Comparison of ENCODE assay signal across 20 cellular contexts in genomic region chr7:19009241-19009935, GRCh38.
DNase-seq lines count a peak whose midpoint lies in the region; ATAC-seq, FAIRE-seq and TF ChIP-seq lines count a peak whose summit lies in the region.
"Had no signal": no experiment of that assay in that cellular context is flagged by ENCODE, and none has a peak within 500 bp of the region (broad histone marks: within the 10 kb centered on the region; RNA-seq: fewer than 3 reads in every experiment).

No MANE protein-coding gene starts in this region.

- peak; percentile 69 for DNase-seq in AG10803 (ENCODE audit: low read depth)
- peak; percentile 42 for DNase-seq in RPMI7951 (ENCODE audit: low read depth)
- DNase-seq in endothelial cell of umbilical vein (ENCODE audit: low read depth, low spot score): peak; percentile 11
- DNase-seq in suprapubic skin (ENCODE audit: low spot score in 2 of 2): no peak
- DNase-seq in NCI-H1092 (lab: John Stamatoyannopoulos, UW): no peak
- DNase-seq: activated gamma-delta T cell; aorta; dermis blood vessel endothelial cell; heart right ventricle; kidney; NCI-H2029 treated with DMSO at 0.1 percent for 48 hours; stimulated activated CD4-positive, alpha-beta T cell treated with anti-CD3 and anti-CD28 coated beads, Interleukin-15, amount 100 ng/mL, for 24 hours; stimulated activated naive CD4-positive, alpha-beta T cell; T1000; upper lobe of left lung had no signal

- FAIRE-seq in endothelial cell of umbilical vein (lab: Jason Lieb, UNC): no peak
- FAIRE-seq: HepG2, kidney had no signal

- H3K4me3 ChIP-seq in AG10803 (ENCODE audit: low read length): no peak overlapping the region
- H3K4me3 ChIP-seq in endothelial cell of umbilical vein (replicated peaks in 1 of 3; ENCODE audit: insufficient read depth in 1 of 3, low read depth in 1 of 3, low read length in 3 of 3): no peak overlapping the region
- no peak overlapping the region for H3K4me3 ChIP-seq in neural cell (ENCODE audit: low read length)
- no peak overlapping the region for H3K4me3 ChIP-seq in suprapubic skin
- H3K4me3 ChIP-seq: heart right ventricle, SJSA1, upper lobe of left lung had no signal

- no peak overlapping the region for H3K27ac ChIP-seq in endothelial cell of umbilical vein (ENCODE audit: insufficient read depth, low read depth, low read length)
- no peak overlapping the region for H3K27ac ChIP-seq in neural cell (ENCODE audit: low read length)
- H3K27ac ChIP-seq in suprapubic skin: no peak overlapping the region
- H3K27ac ChIP-seq: SJSA1, upper lobe of left lung had no signal

- dilution Hi-C loops in endothelial cell of umbilical vein (cut with MboI; ENCODE audit: extremely low pct_ligation_motif_present, low sequenced_read_pairs): no loop called here

- TF ChIP-seq CTCF in AG10803 (conservative IDR thresholded peaks at IDR 0.05; ENCODE audit: low read length) (no peak), endothelial cell of umbilical vein (IDR thresholded peaks at IDR 0.05; ENCODE audit: extremely low read depth in 1 of 2, insufficient read depth in 1 of 2, low read depth in 1 of 2, low read length in 2 of 2) (no peak), neural cell (IDR thresholded peaks at IDR 0.05; ENCODE audit: poor library complexity, severe bottlenecking) (no peak), suprapubic skin (IDR thresholded peaks at IDR 0.05) (no peak)

- intact Hi-C loops in endothelial cell of umbilical vein (cut with micrococcal nuclease): no loop called here

- H3K79me2 ChIP-seq in endothelial cell of umbilical vein (ENCODE audit: control insufficient read depth, insufficient read depth, low read length) (no peaks in the 10 kb centered on the region), neural cell (replicated peaks; ENCODE audit: insufficient read depth, low read length) (no peaks in the 10 kb centered on the region)

- no peaks in the 10 kb centered on the region for H3F3A ChIP-seq in neural cell (ENCODE audit: insufficient read depth, low read length, poor library complexity, severe bottlenecking)

- POLR2A ChIA-PET in endothelial cell of umbilical vein (lab: Charles Lee): no interaction called here

- H3K9ac ChIP-seq in endothelial cell of umbilical vein (replicated peaks; ENCODE audit: extremely low read depth, insufficient read depth, low read length) (no peak overlapping the region), neural cell (ENCODE audit: low read length) (no peak overlapping the region)

- H3K27me3 ChIP-seq in endothelial cell of umbilical vein (ENCODE audit: control insufficient read depth in 2 of 2, insufficient read depth in 2 of 2, low read length in 2 of 2) (no peaks in the 10 kb centered on the region), neural cell (ENCODE audit: insufficient read depth, low read depth, low read length) (no peaks in the 10 kb centered on the region), suprapubic skin (no peaks in the 10 kb centered on the region)
- H3K27me3 ChIP-seq: heart right ventricle, SJSA1, upper lobe of left lung had no signal

- TF ChIP-seq RAD21 in neural cell (conservative IDR thresholded peaks at IDR 0.05): no peak

- CTCF ChIA-PET in endothelial cell of umbilical vein (lab: Charles Lee): interaction anchor here (0.8 to 1.2 kb wide), 2 partner anchors 21 to 42 kb away, joined by 3 to 4 read pairs; no protein-coding TSS in a partner anchor

- 46% methylated on average over 5 of the region's 5 CpGs for WGBS in suprapubic skin

- no peaks in the 10 kb centered on the region for H3K9me1 ChIP-seq in endothelial cell of umbilical vein (replicated peaks; ENCODE audit: control insufficient read depth, extremely low read depth, insufficient read depth, low read length)

- H4K20me1 ChIP-seq in endothelial cell of umbilical vein (replicated peaks; ENCODE audit: control insufficient read depth, extremely low read depth, insufficient read depth, low read length) (no peaks in the 10 kb centered on the region), neural cell (ENCODE audit: insufficient read depth) (no peaks in the 10 kb centered on the region)

- H3K4me2 ChIP-seq in endothelial cell of umbilical vein (ENCODE audit: insufficient read depth, low read length) (no peak overlapping the region), neural cell (ENCODE audit: low read length) (peak overlapping the region; percentile 15)

- H3K9me2 ChIP-seq in neural cell (ENCODE audit: insufficient read depth, low read length): no peaks in the 10 kb centered on the region

- no peaks in the 10 kb centered on the region for H3K9me3 ChIP-seq in endothelial cell of umbilical vein (replicated peaks; ENCODE audit: control insufficient read depth, insufficient read depth, low read length)
- no peaks in the 10 kb centered on the region for H3K9me3 ChIP-seq in neural cell (ENCODE audit: low read length)
- H3K9me3 ChIP-seq in suprapubic skin: no peaks in the 10 kb centered on the region
- H3K9me3 ChIP-seq: heart right ventricle, SJSA1, upper lobe of left lung had no signal

- no peak for TF ChIP-seq POLR2A in endothelial cell of umbilical vein (IDR thresholded peaks at IDR 0.05; ENCODE audit: low read depth, low read length)
- TF ChIP-seq POLR2A in suprapubic skin (IDR thresholded peaks at IDR 0.05): no peak

- H3K4me1 ChIP-seq in endothelial cell of umbilical vein (ENCODE audit: control insufficient read depth, extremely low read depth, insufficient read depth, low read length) (no peaks in the 10 kb centered on the region), suprapubic skin (no peaks in the 10 kb centered on the region)
- H3K4me1 ChIP-seq: heart right ventricle, upper lobe of left lung had no signal

- H3K36me3 ChIP-seq in endothelial cell of umbilical vein (ENCODE audit: control insufficient read depth in 2 of 2, extremely low read depth in 1 of 2, insufficient read depth in 2 of 2, low read length in 2 of 2) (no peaks in the 10 kb centered on the region), neural cell (ENCODE audit: insufficient read depth, low read length) (no peaks in the 10 kb centered on the region), suprapubic skin (no peaks in the 10 kb centered on the region)
- H3K36me3 ChIP-seq: heart right ventricle, SJSA1, upper lobe of left lung had no signal

- TF ChIP-seq EP300 in neural cell (conservative IDR thresholded peaks at IDR 0.05; ENCODE audit: poor library complexity, severe bottlenecking) (peak; percentile 95), suprapubic skin (IDR thresholded peaks at IDR 0.05) (no peak)

- ATAC-seq in HG02938 (IDR thresholded peaks at IDR 0.05; ENCODE audit: unreplicated experiment): no peak
- no peak for ATAC-seq in GM18907 (IDR thresholded peaks at IDR 0.05; ENCODE audit: unreplicated experiment)
- ATAC-seq: heart right ventricle, HepG2 had no signal

- H2AFZ ChIP-seq in endothelial cell of umbilical vein (ENCODE audit: low read depth, low read length): peak overlapping the region; percentile 33
- no peak overlapping the region for H2AFZ ChIP-seq in neural cell (ENCODE audit: low read depth, low read length)

- no TSS peak for BruUV-seq in endothelial cell of umbilical vein (replicated peaks; lab: Mats Ljungman, UMichigan)

TF ChIP-seq in endothelial cell of umbilical vein, 7 proteins besides CTCF, POLR2A, EP300 and RAD21:
- TF ChIP-seq FOS (IDR thresholded peaks at IDR 0.05; ENCODE audit: borderline replicate concordance, insufficient read depth, low read length) (no peak), JUN (IDR thresholded peaks at IDR 0.05; ENCODE audit: borderline replicate concordance, insufficient read depth, insufficient read length, low read depth) (no peak), POLR2AphosphoS5 (IDR thresholded peaks at IDR 0.05; ENCODE audit: insufficient read depth, low read depth, low read length) (no peak), EZH2 (IDR thresholded peaks at IDR 0.05; ENCODE audit: borderline replicate concordance, low read depth, low read length, severe bottlenecking) (no peak), MAX (IDR thresholded peaks at IDR 0.05; ENCODE audit: insufficient read depth, insufficient read length) (no peak), GATA2 (IDR thresholded peaks at IDR 0.05; ENCODE audit: insufficient read depth, insufficient read length, low read depth, low read length) (no peak)

TF ChIP-seq in neural cell, 6 proteins besides CTCF, POLR2A, EP300 and RAD21:
- TF ChIP-seq POLR2AphosphoS5 (IDR thresholded peaks at IDR 0.05): peak; percentile 78
- TF ChIP-seq SMC3 (conservative IDR thresholded peaks at IDR 0.05; ENCODE audit: poor library complexity): no peak

Comparison
In these comparisons a context has a peak if more than half of its experiments do, and no peak if none do; other contexts are left out.
1. DNase-seq: peak in AG10803 (single experiment), RPMI7951 (single experiment) and endothelial cell of umbilical vein (single experiment); none in suprapubic skin (0 of 2) and NCI-H1092 (single experiment).